In the genomic region with DNA sequence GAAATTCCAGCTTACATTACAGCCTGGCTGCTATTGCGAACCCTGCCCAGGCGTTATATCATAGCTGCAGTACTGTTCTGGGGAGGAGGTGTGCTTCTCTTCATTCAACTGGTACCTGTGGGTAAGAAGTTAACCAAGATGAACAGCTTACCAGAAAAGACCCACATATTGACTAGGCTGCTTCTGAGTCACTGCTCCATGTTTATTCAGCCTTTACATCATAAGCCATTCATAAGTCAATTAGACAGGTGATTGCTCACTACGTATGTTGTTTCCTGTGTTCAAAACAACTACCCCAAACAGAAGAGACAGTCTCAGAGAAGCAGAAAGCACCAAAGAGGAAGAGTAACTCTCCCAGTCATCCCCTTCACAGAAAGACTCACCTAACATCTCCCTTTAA, we compare ENCODE assay signal across 16 cellular contexts. TPM values are rescaled to one million over a fixed set of nuclear protein-coding genes. Genes with fewer than 3 reads are reported as not detected.
DNase-seq lines count a peak whose midpoint lies in the region; ATAC-seq and TF ChIP-seq lines count a peak whose summit lies in the region.
"Had no signal": no experiment of that assay in that cellular context is flagged by ENCODE, and none has a peak within 500 bp of the region (broad histone marks: within the 10 kb centered on the region; RNA-seq: fewer than 3 reads in every experiment).

No MANE protein-coding gene starts in this region.

- peaks cover 5% of the 10 kb centered on the region for H3K4me1 ChIP-seq in RWPE2 (ENCODE audit: insufficient read depth, poor library complexity, severe bottlenecking)
- peaks cover 6% of the 10 kb centered on the region for H3K4me1 ChIP-seq in hepatocyte (ENCODE audit: insufficient read depth)
- no peaks in the 10 kb centered on the region for H3K4me1 ChIP-seq in prostate gland (replicated peaks)
- H3K4me1 ChIP-seq: heart right ventricle had no signal

- no peaks in the 10 kb centered on the region for H3K9me2 ChIP-seq in hepatocyte (replicated peaks; ENCODE audit: insufficient read depth)

- H3K4me3 ChIP-seq in RWPE2 (ENCODE audit: severe bottlenecking) (no peak overlapping the region), hepatocyte (no peak overlapping the region), H7 (ENCODE audit: insufficient read depth, low read depth, low read length) (no peak overlapping the region), prostate gland (no peak overlapping the region)
- H3K4me3 ChIP-seq: coronary artery, heart right ventricle had no signal

- H3K27ac ChIP-seq in 22Rv1 (peak overlapping the region; percentile 2; the same call in 1 of the 2 replicates), RWPE2 (ENCODE audit: poor library complexity, severe bottlenecking) (peak overlapping the region; percentile 4), hepatocyte (peak overlapping the region; percentile 70), prostate gland (no peak overlapping the region)
- H3K27ac ChIP-seq: C4-2B, coronary artery, heart right ventricle had no signal

- no peaks in the 10 kb centered on the region for H4K20me1 ChIP-seq in hepatocyte (ENCODE audit: insufficient read depth, poor library complexity, severe bottlenecking)

- ATAC-seq in RWPE2 (ENCODE audit: low read depth) (peak; percentile 96), HG03039 (IDR thresholded peaks at IDR 0.05; ENCODE audit: unreplicated experiment) (no peak)
- ATAC-seq: heart right ventricle had no signal

- TF ChIP-seq CTCF in 22Rv1 (IDR thresholded peaks at IDR 0.05), result no peak
- TF ChIP-seq CTCF in RWPE2 (IDR thresholded peaks at IDR 0.05; ENCODE audit: poor library complexity, severe bottlenecking), result no peak
- TF ChIP-seq CTCF in hepatocyte (IDR thresholded peaks at IDR 0.05; ENCODE audit: poor library complexity), result no peak
- no peak for TF ChIP-seq CTCF in prostate gland (IDR thresholded peaks at IDR 0.05)

- no peaks in the 10 kb centered on the region for H3K79me2 ChIP-seq in hepatocyte

- in situ Hi-C loops in Caki2 (cut with HindIII; ENCODE audit: low pct_unique_long_range_greater_than_20kb, low sequenced_read_pairs), result loop anchor here (10.0 kb wide), 1 partner anchor 60 kb away; no protein-coding TSS in a partner anchor

- peaks cover 60% of the 10 kb centered on the region for H3K36me3 ChIP-seq in RWPE2 (ENCODE audit: low read depth)
- no peaks in the 10 kb centered on the region for H3K36me3 ChIP-seq in hepatocyte (replicated peaks; ENCODE audit: insufficient read depth, low read depth)
- H3K36me3 ChIP-seq in H7 (replicated peaks; ENCODE audit: control insufficient read depth, insufficient read depth, low read length), result no peaks in the 10 kb centered on the region
- peaks cover 0 to 8% of the 10 kb centered on the region in 2 donors for H3K36me3 ChIP-seq in prostate gland

- intact Hi-C loops in prostate gland (cut with DNase I), result no loop called here

- H3K9me3 ChIP-seq in RWPE2 (ENCODE audit: severe bottlenecking), result no peaks in the 10 kb centered on the region
- no peaks in the 10 kb centered on the region for H3K9me3 ChIP-seq in hepatocyte (ENCODE audit: low read depth)
- H3K9me3 ChIP-seq in prostate gland, result no peaks in the 10 kb centered on the region
- H3K9me3 ChIP-seq: heart right ventricle had no signal

- DNase-seq in Caki2 (ENCODE audit: low read depth) (peak; percentile 20), RWPE2 (ENCODE audit: low spot score) (no peak), hepatocyte (ENCODE audit: low spot score) (no peak), H7 (no peak), prostate gland (ENCODE audit: low spot score) (no peak), activated gamma-delta T cell treated with Interleukin-2 at 50 U/mL for 16 hours (no peak)
- DNase-seq: activated CD4-positive, alpha-beta T cell treated with anti-CD3 and anti-CD28 coated beads, Interleukin-2, amount 10 ng/mL, durations not matched to agents 7 days and 5 days; activated naive CD4-positive, alpha-beta T cell treated with anti-CD3 and anti-CD28 coated beads for 36 hours; heart right ventricle; mesendoderm; NCI-H1048; stimulated activated naive CD4-positive, alpha-beta T cell treated with Interleukin-2 at 50 U/mL for 16 hours had no signal

- H3K4me2 ChIP-seq in hepatocyte, result no peak overlapping the region

- H2AFZ ChIP-seq in hepatocyte, result no peak overlapping the region

- WGBS in hepatocyte (ENCODE audit: low lambda C conversion rate, missing lambda C conversion rate), result 81% methylated on average over 3 of the region's 3 CpGs
- 88% methylated on average over 3 of the region's 3 CpGs for WGBS in prostate gland

- TF ChIP-seq POLR2A in prostate gland (IDR thresholded peaks at IDR 0.05), result no peak

- H3K27me3 ChIP-seq in RWPE2 (ENCODE audit: insufficient read depth, poor library complexity, severe bottlenecking) (no peaks in the 10 kb centered on the region), hepatocyte (no peaks in the 10 kb centered on the region), H7 (ENCODE audit: control insufficient read depth, insufficient read depth, low read length) (no peaks in the 10 kb centered on the region), prostate gland (replicated peaks; ENCODE audit: insufficient read depth) (no peaks in the 10 kb centered on the region)
- H3K27me3 ChIP-seq: heart right ventricle had no signal

RNA-seq across cellular contexts. Expression of a gene that starts 34.7 kb away (rescaled TPM):
- 19.7 and 36.8 TPM in 2 replicates for total RNA-seq in Caki2 (2014; rRNA removed; shearing (Covaris generic); ENCODE audit: low replicate concordance)
- total RNA-seq in hepatocyte (16.3 and 20.8 TPM in 2 replicates), prostate gland (10 to 100 TPM; 26.2 to 37.5 TPM)
- polyA plus RNA-seq in hepatocyte, result 14.7 and 18.6 TPM in 2 replicates
- total RNA-seq in H7 (2014; rRNA removed; shearing (Covaris generic)), result 0.76 and 1.6 TPM in 2 replicates

RNA-seq across cellular contexts. Expression of a gene that starts 40.6 kb away (rescaled TPM):
- total RNA-seq in Caki2 (2014; rRNA removed; shearing (Covaris generic); ENCODE audit: low replicate concordance), result 5.2 TPM in 1 of 2 replicates, not detected in the other
- total RNA-seq in hepatocyte (1.4 and 2.5 TPM in 2 replicates), prostate gland (1 to 10 TPM; 5.5 to 8.2 TPM)
- 3.3 and 4.9 TPM in 2 replicates for polyA plus RNA-seq in hepatocyte
- total RNA-seq in H7 (2014; rRNA removed; shearing (Covaris generic)), result 0.17 and 0.81 TPM in 2 replicates
- total RNA-seq: activated CD4-positive, alpha-beta T cell treated with anti-CD3 and anti-CD28 coated beads, Interleukin-2, amount 10 ng/mL, durations not matched to agents 7 days and 5 days had no signal

Comparison
In these comparisons a context has a peak if more than half of its experiments do, and no peak if none do; other contexts are left out.
1. H3K27ac ChIP-seq: peak in 22Rv1 (single experiment), RWPE2 (single experiment) and hepatocyte (single experiment); none in prostate gland (0 of 2).